ENCODE assay signal across 1 cellular context in genomic region chr11:131235328-131236298, GRCh38.
TF ChIP-seq lines count a peak whose summit lies in the region.

No MANE protein-coding gene starts in this region.

TF ChIP-seq in GM23338, 12 proteins besides CTCF, POLR2A, EP300 and RAD21:
- no peak for TF ChIP-seq ETS1 (IDR thresholded peaks at IDR 0.05)
- TF ChIP-seq NANOG (IDR thresholded peaks at IDR 0.05; ENCODE audit: borderline replicate concordance): no peak
- no peak for TF ChIP-seq EZH2 (IDR thresholded peaks at IDR 0.05; ENCODE audit: low read depth, unreplicated experiment)
- TF ChIP-seq POLR2AphosphoS5 (IDR thresholded peaks at IDR 0.05; ENCODE audit: low read depth): no peak
- no peak for TF ChIP-seq ZNF331 (CRISPR knock-in tag; IDR thresholded peaks at IDR 0.05; ENCODE audit: low read depth)
- no peak for TF ChIP-seq REST (IDR thresholded peaks at IDR 0.05; ENCODE audit: unreplicated experiment)
- no peak for TF ChIP-seq ZNF114 (CRISPR knock-in tag; IDR thresholded peaks at IDR 0.05)
- no peak for TF ChIP-seq JUNB (IDR thresholded peaks at IDR 0.05; ENCODE audit: unreplicated experiment)
- TF ChIP-seq EZH2phosphoT487 (IDR thresholded peaks at IDR 0.05; ENCODE audit: unreplicated experiment): no peak
- no peak for TF ChIP-seq STAT1 (IDR thresholded peaks at IDR 0.05; ENCODE audit: unreplicated experiment)
- TF ChIP-seq ZNF462 (CRISPR knock-in tag; IDR thresholded peaks at IDR 0.05): no peak
